In genomic region chr21:23398726-23399125, GRCh38 we compare ENCODE assay signal across 21 cellular contexts.
DNase-seq lines count a peak whose midpoint lies in the region; TF ChIP-seq lines count a peak whose summit lies in the region.
"Had no signal": no experiment of that assay in that cellular context is flagged by ENCODE, and none has a peak within 500 bp of the region (broad histone marks: within the 10 kb centered on the region; RNA-seq: fewer than 3 reads in every experiment).

No MANE protein-coding gene starts in this region.

- H3K9ac ChIP-seq in neural progenitor cell, result no peak overlapping the region
- H3K9ac ChIP-seq: BLaER1 treated with 17β-estradiol and CSF1 and Interleukin-3, amounts not matched to agents 10 nM and 100 nM had no signal

- in situ Hi-C loops in GM13977 (cut with MboI; ENCODE audit: low pct_unique_long_range_greater_than_20kb, low sequenced_read_pairs, unreplicated experiment), result no loop called here

- no peak for TF ChIP-seq EP300 in stomach (IDR thresholded peaks at IDR 0.05)

- H3K9me3 Mint-ChIP-seq in neural progenitor cell, result no peaks in the 10 kb centered on the region

- peak; percentile 34 for DNase-seq in DMS 273 treated with DMSO at 0.1 percent for 48 hours (lab: John Stamatoyannopoulos, UW)
- peak; percentile 32 for DNase-seq in NCI-H446 treated with DMSO at 0.1 percent for 48 hours (lab: John Stamatoyannopoulos, UW)
- DNase-seq in SK-N-DZ (ENCODE audit: low spot score), result peak; percentile 21
- DNase-seq in neural progenitor cell (ENCODE audit: low spot score), result no peak
- DNase-seq in GM13977 (ENCODE audit: low spot score), result no peak
- no peak for DNase-seq in stomach
- no peak for DNase-seq in activated CD4-positive, alpha-beta T cell treated with anti-CD3 and anti-CD28 coated beads for 1 hour
- DNase-seq: AML-193; CD4-positive, alpha-beta memory T cell; EL; GDM1; NCI-H1092; NCI-H1417 treated with DMSO at 0.1 percent for 48 hours; NCI-H1930; NCI-H2107; NCI-H774; SHP77 had no signal

- no peaks in the 10 kb centered on the region for H4K20me1 ChIP-seq in neural progenitor cell (ENCODE audit: low read depth)
- H4K20me1 ChIP-seq: BLaER1 treated with 17β-estradiol and CSF1 and Interleukin-3, amounts not matched to agents 10 nM and 100 nM had no signal

- H3K4me2 ChIP-seq in neural progenitor cell, result no peak overlapping the region
- H3K4me2 ChIP-seq: A549; BLaER1 treated with 17β-estradiol and CSF1 and Interleukin-3, amounts not matched to agents 10 nM and 100 nM had no signal

- intact Hi-C loops in stomach (cut with DNase I; ENCODE audit: low total_unique reads), result no loop called here

- WGBS in stomach, 5 donors, result 66 to 84% (median 73%) methylated on average over 1 of the region's 1 CpG

- H3K79me2 ChIP-seq in neural progenitor cell (ENCODE audit: low read depth), result no peaks in the 10 kb centered on the region

- no peaks in the 10 kb centered on the region for H3K27me3 ChIP-seq in neural progenitor cell
- H3K27me3 ChIP-seq in stomach, result no peaks in the 10 kb centered on the region
- H3K27me3 ChIP-seq: BLaER1 treated with 17β-estradiol and CSF1 and Interleukin-3, amounts not matched to agents 10 nM and 100 nM had no signal

- H3K4me1 Mint-ChIP-seq in neural progenitor cell, result no peaks in the 10 kb centered on the region
- H3K4me1 Mint-ChIP-seq: CD4-positive, alpha-beta memory T cell had no signal

- H3K27ac Mint-ChIP-seq in neural progenitor cell, result no peak overlapping the region
- H3K27ac Mint-ChIP-seq: CD4-positive, alpha-beta memory T cell had no signal

- no peak for TF ChIP-seq POLR2A in stomach (IDR thresholded peaks at IDR 0.05)

- H3K36me3 ChIP-seq in neural progenitor cell, result no peaks in the 10 kb centered on the region
- H3K36me3 ChIP-seq in stomach, result no peaks in the 10 kb centered on the region
- H3K36me3 ChIP-seq: BLaER1 treated with 17β-estradiol and CSF1 and Interleukin-3, amounts not matched to agents 10 nM and 100 nM had no signal

- H3K4me3 ChIP-seq in neural progenitor cell (no peak overlapping the region), stomach (no peak overlapping the region)
- H3K4me3 ChIP-seq: A549; BLaER1 treated with 17β-estradiol and CSF1 and Interleukin-3, amounts not matched to agents 10 nM and 100 nM; GM12878 had no signal

- H3K4me3 Mint-ChIP-seq in neural progenitor cell, result no peak overlapping the region
- H3K4me3 Mint-ChIP-seq: CD4-positive, alpha-beta memory T cell had no signal

- no peaks in the 10 kb centered on the region for H3F3A ChIP-seq in neural progenitor cell (ENCODE audit: low read depth)

- H3K4me1 ChIP-seq in neural progenitor cell (peaks cover 13% of the 10 kb centered on the region), stomach (no peaks in the 10 kb centered on the region)
- H3K4me1 ChIP-seq: A549; BLaER1 treated with 17β-estradiol and CSF1 and Interleukin-3, amounts not matched to agents 10 nM and 100 nM had no signal

- no peaks in the 10 kb centered on the region for H3K36me3 Mint-ChIP-seq in neural progenitor cell
- H3K36me3 Mint-ChIP-seq: CD4-positive, alpha-beta memory T cell had no signal

- H2AFZ ChIP-seq in neural progenitor cell (replicated peaks), result peak overlapping the region; percentile 83

- no peaks in the 10 kb centered on the region for H3K9me3 ChIP-seq in neural progenitor cell (ENCODE audit: low read depth)
- no peaks in the 10 kb centered on the region for H3K9me3 ChIP-seq in stomach
- H3K9me3 ChIP-seq: A549; BLaER1 treated with 17β-estradiol and CSF1 and Interleukin-3, amounts not matched to agents 10 nM and 100 nM had no signal

- H3K27me3 Mint-ChIP-seq in neural progenitor cell (ENCODE audit: insufficient read depth, low read depth), result no peaks in the 10 kb centered on the region
- H3K27me3 Mint-ChIP-seq: CD4-positive, alpha-beta memory T cell had no signal

- TF ChIP-seq CTCF in neural progenitor cell (IDR thresholded peaks at IDR 0.05) (no peak), GM13977 (IDR thresholded peaks at IDR 0.05; ENCODE audit: extremely low read depth, insufficient read depth, missing control alignments) (no peak), stomach (IDR thresholded peaks at IDR 0.05) (no peak)

- H3K27ac ChIP-seq in neural progenitor cell (no peak overlapping the region), stomach (no peak overlapping the region)
- H3K27ac ChIP-seq: A549; BLaER1 treated with 17β-estradiol and CSF1 and Interleukin-3, amounts not matched to agents 10 nM and 100 nM; RWPE1 had no signal

Comparison
In these comparisons a context has a peak if more than half of its experiments do, and no peak if none do; other contexts are left out.
1. DNase-seq: peak in DMS 273 treated with DMSO at 0.1 percent for 48 hours (single experiment), NCI-H446 treated with DMSO at 0.1 percent for 48 hours (single experiment) and SK-N-DZ (single experiment); none in neural progenitor cell (single experiment), GM13977 (single experiment), stomach (single experiment) and activated CD4-positive, alpha-beta T cell treated with anti-CD3 and anti-CD28 coated beads for 1 hour (single experiment).